In genomic region chr16:58499615-58500328, GRCh38 we compare ENCODE assay signal across 8 cellular contexts. TPM values are rescaled to one million over a fixed set of nuclear protein-coding genes. Genes with fewer than 3 reads are reported as not detected.
DNase-seq lines count a peak whose midpoint lies in the region; ATAC-seq and TF ChIP-seq lines count a peak whose summit lies in the region.

Gene NDRG4 (plus strand): TSS chr16:58500143. CDS start chr16:58500249, 106 bp downstream.

- H3K4me3 ChIP-seq in HCT116 (replicated peaks in 1 of 2; ENCODE audit: low read depth in 1 of 2, low read length in 2 of 2) (peak within 1 kb of the TSS; percentile 57 to 60), esophagus squamous epithelium (peak within 1 kb of the TSS in 3 of 4 donors; percentile 16 to 58 (median 38)), upper lobe of left lung (peak within 1 kb of the TSS in 2 of 4 donors; percentile 29 to 42)

- peak within 1 kb of the TSS; percentile 7; the same call in 1 of the 2 replicates for H3K27ac ChIP-seq in HCT116 (ENCODE audit: low read depth, low read length)
- H3K27ac ChIP-seq in esophagus squamous epithelium, result no peak within 1 kb of the TSS
- no peak within 1 kb of the TSS for H3K27ac ChIP-seq in upper lobe of left lung

- no peaks in the 10 kb centered on the region for H3K36me3 ChIP-seq in HCT116 (ENCODE audit: control insufficient read depth in 1 of 2, insufficient read depth in 2 of 2, low read length in 2 of 2)
- peaks cover 0 to 14% (median 4%) of the 10 kb centered on the region in 3 donors for H3K36me3 ChIP-seq in esophagus squamous epithelium
- H3K36me3 ChIP-seq in upper lobe of left lung, result peaks cover 0 to 13% (median 5%) of the 10 kb centered on the region in 4 donors

- no peak within 1 kb of the TSS for H3K27ac Mint-ChIP-seq in activated T-cell treated with anti-CD3 and anti-CD28 coated beads, Interleukin-2, amount 50 U/mL, for 24 hours
- peak within 1 kb of the TSS in 1 of 7 donors; percentile 10 for H3K27ac Mint-ChIP-seq in CD14-positive monocyte

- H3K27me3 Mint-ChIP-seq in activated T-cell treated with anti-CD3 and anti-CD28 coated beads, Interleukin-2, amount 50 U/mL, for 24 hours, result peaks cover 24% of the 10 kb centered on the region
- peaks cover 46 to 69% (median 52%) of the 10 kb centered on the region in 3 donors for H3K27me3 Mint-ChIP-seq in CD14-positive monocyte (ENCODE audit: low read depth in 3 of 3)

- peak within 1 kb of the TSS; percentile 84 for H3K4me2 ChIP-seq in HCT116 (ENCODE audit: low read length)

- no peaks in the 10 kb centered on the region for H3K9me3 Mint-ChIP-seq in activated T-cell treated with anti-CD3 and anti-CD28 coated beads, Interleukin-2, amount 50 U/mL, for 24 hours
- H3K9me3 Mint-ChIP-seq in CD14-positive monocyte, result peaks cover 0 to 4% (median 1%) of the 10 kb centered on the region in 7 donors

- no peak within 1 kb of the TSS for H2AFZ ChIP-seq in HCT116 (ENCODE audit: low read depth, low read length, poor library complexity, severe bottlenecking)

- intact Hi-C loops in HCT116 (cut with micrococcal nuclease) (loop anchor here (5.0 kb wide), 1 partner anchor 163 kb away; no protein-coding TSS in a partner anchor), esophagus squamous epithelium (cut with DNase I) (no loop called here), CD14-positive monocyte (cut with micrococcal nuclease) (no loop called here)

- DNase-seq in EL (peak; percentile 91), HCT116 (ENCODE audit: low read depth, low spot score) (peak; percentile 83), NCI-H1930 (lab: John Stamatoyannopoulos, UW) (peak; percentile 69 to 73), esophagus squamous epithelium (lab: John Stamatoyannopoulos, UW) (no peak), middle frontal gyrus (ENCODE audit: extremely low spot score, low spot score) (peak; percentile 91), upper lobe of left lung (peak; percentile 34 to 53), CD14-positive monocyte (ENCODE audit: low spot score) (no peak)
- peak; percentile 54 for DNase-seq in activated T-cell treated with anti-CD3 and anti-CD28 coated beads, Interleukin-2, amount 50 U/mL, for 24 hours

- H3K4me1 ChIP-seq in HCT116 (ENCODE audit: control insufficient read depth in 1 of 2, insufficient read depth in 2 of 2, low read length in 2 of 2) (peaks cover 4 to 40% of the 10 kb centered on the region in 2 experiments; a peak in 3 of 4 replicates), esophagus squamous epithelium (peaks cover 12 to 25% (median 20%) of the 10 kb centered on the region in 3 donors), upper lobe of left lung (peaks cover 5 to 25% (median 14%) of the 10 kb centered on the region in 4 donors)

- TF ChIP-seq RAD21 in HCT116 (IDR thresholded peaks at IDR 0.05; ENCODE audit: low read depth), result no peak

- POLR2A ChIA-PET in HCT116 (lab: Charles Lee), result interaction anchor here (0.8 to 1.3 kb wide), 6 partner anchors 10 to 370 kb away, joined by 3 to 6 read pairs (median 4); partner anchors contain the start of gene CFAP20

- TF ChIP-seq POLR2A in HCT116 (IDR thresholded peaks at IDR 0.05; ENCODE audit: borderline replicate concordance, extremely low read depth, insufficient read depth, insufficient read length), result peak; percentile 71
- no peak for TF ChIP-seq POLR2A in esophagus squamous epithelium (IDR thresholded peaks at IDR 0.05)
- TF ChIP-seq POLR2A in upper lobe of left lung (IDR thresholded peaks at IDR 0.05), result no peak

- H3K4me1 Mint-ChIP-seq in activated T-cell treated with anti-CD3 and anti-CD28 coated beads, Interleukin-2, amount 50 U/mL, for 24 hours (ENCODE audit: low read depth), result peaks cover 25% of the 10 kb centered on the region
- peaks cover 14% of the 10 kb centered on the region for H3K4me1 Mint-ChIP-seq in CD14-positive monocyte

- no TSS peak for BruUV-seq in HCT116 (replicated peaks; lab: Mats Ljungman, UMichigan)

- H3K9me3 ChIP-seq in HCT116 (ENCODE audit: control insufficient read depth in 1 of 2, insufficient read depth in 1 of 2, low read depth in 1 of 2, low read length in 2 of 2) (no peaks in the 10 kb centered on the region), esophagus squamous epithelium (no peaks in the 10 kb centered on the region), upper lobe of left lung (no peaks in the 10 kb centered on the region)

- peak within 1 kb of the TSS; percentile 56 for H3K9ac ChIP-seq in HCT116 (ENCODE audit: low read length)

- ATAC-seq in HCT116, result peak; percentile 87
- ATAC-seq in upper lobe of left lung (ENCODE audit: low FRiP score in 2 of 2), result no peak

- H3K79me2 ChIP-seq in HCT116 (ENCODE audit: insufficient read depth, low read length), result no peaks in the 10 kb centered on the region

- RAD21 ChIA-PET in HCT116 (lab: Charles Lee; ENCODE audit: low non-redundant PET in 1 of 2, low total read pairs in 2 of 2, uncharacterized antibody in 2 of 2, unreplicated experiment in 2 of 2), result no interaction called here

- H4K20me1 ChIP-seq in HCT116 (ENCODE audit: insufficient read depth), result no peaks in the 10 kb centered on the region

- TF ChIP-seq CTCF in HCT116 (IDR thresholded peaks at IDR 0.05 in 2 of 3, conservative IDR thresholded peaks at IDR 0.05 in 1 of 3; ENCODE audit: borderline replicate concordance in 1 of 3, insufficient read depth in 1 of 3, low read depth in 2 of 3, low read length in 2 of 3), result no peak
- no peak for TF ChIP-seq CTCF in esophagus squamous epithelium (IDR thresholded peaks at IDR 0.05)
- TF ChIP-seq CTCF in upper lobe of left lung (IDR thresholded peaks at IDR 0.05), result no peak
- no peak for TF ChIP-seq CTCF in CD14-positive monocyte (IDR thresholded peaks at IDR 0.05)

- CTCF ChIA-PET in HCT116 (lab: Charles Lee), result interaction anchor here (0.6 to 1.9 kb wide), 12 partner anchors 8 to 257 kb away, joined by 3 to 13 read pairs (median 4); no protein-coding TSS in a partner anchor

- TF ChIP-seq EP300 in upper lobe of left lung (IDR thresholded peaks at IDR 0.05), result no peak

- H3K36me3 Mint-ChIP-seq in activated T-cell treated with anti-CD3 and anti-CD28 coated beads, Interleukin-2, amount 50 U/mL, for 24 hours (ENCODE audit: low read depth), result no peaks in the 10 kb centered on the region
- no peaks in the 10 kb centered on the region for H3K36me3 Mint-ChIP-seq in CD14-positive monocyte

- no peaks in the 10 kb centered on the region for H3K9me2 ChIP-seq in HCT116 (ENCODE audit: insufficient read depth)

- H3K27me3 ChIP-seq in HCT116 (ENCODE audit: insufficient read depth, low read length), result no peaks in the 10 kb centered on the region
- H3K27me3 ChIP-seq in esophagus squamous epithelium, result peaks cover 0 to 52% (median 2%) of the 10 kb centered on the region in 4 donors
- H3K27me3 ChIP-seq in upper lobe of left lung, result peaks cover 0 to 18% (median 11%) of the 10 kb centered on the region in 4 donors

- peak within 1 kb of the TSS; percentile 68 for H3K4me3 Mint-ChIP-seq in activated T-cell treated with anti-CD3 and anti-CD28 coated beads, Interleukin-2, amount 50 U/mL, for 24 hours
- peak within 1 kb of the TSS in 1 of 2 donors; percentile 78 for H3K4me3 Mint-ChIP-seq in CD14-positive monocyte

- 31 to 44% methylated on average over 3 to 10 of the region's 23 CpGs for WGBS in esophagus squamous epithelium, 2 donors
- 46 to 47% methylated on average over 4 to 22 of the region's 23 CpGs for WGBS in upper lobe of left lung, 2 donors

TF ChIP-seq in HCT116, 20 proteins besides CTCF, POLR2A, EP300 and RAD21:
- TF ChIP-seq JUND (IDR thresholded peaks at IDR 0.05) (no peak), REST (IDR thresholded peaks at IDR 0.05; ENCODE audit: low read depth) (no peak), ZBTB33 (IDR thresholded peaks at IDR 0.05; ENCODE audit: extremely low read depth, insufficient replicate concordance, low read length) (no peak), POLR2AphosphoS5 (IDR thresholded peaks at IDR 0.05; ENCODE audit: low read depth, low read length) (peak; percentile 67)
TF ChIP-seq in HCT116: peak in this region for 1.

RNA-seq across cellular contexts. Expression of gene NDRG4, which starts in this region (rescaled TPM):
- total RNA-seq in HCT116 (2021; ENCODE audit: unreplicated experiment) (8.6 TPM), esophagus squamous epithelium (10 to 100 TPM; 19.9 to 62.1 (median 27.8) TPM), upper lobe of left lung (10 to 100 TPM; 25.1 to 81.0 (median 30.5) TPM)
- polyA plus RNA-seq in HCT116 (2012), result 8.2 and 8.9 TPM in 2 replicates
- polyA plus RNA-seq in CD14-positive monocyte, result not detected

Comparison
In these comparisons a context has a peak if more than half of its experiments do, and no peak if none do; other contexts are left out.
1. DNase-seq: peak in EL (single experiment), HCT116 (single experiment), NCI-H1930 (2 of 2), activated T-cell treated with anti-CD3 and anti-CD28 coated beads, Interleukin-2, amount 50 U/mL, for 24 hours (single experiment), middle frontal gyrus (single experiment) and upper lobe of left lung (2 of 2); none in esophagus squamous epithelium (single experiment) and CD14-positive monocyte (single experiment).